Comparison of ENCODE assay signal across 35 cellular contexts in genomic region chr9:91927912-91928510, GRCh38. TPM values are rescaled to one million over a fixed set of nuclear protein-coding genes. Genes with fewer than 3 reads are reported as not detected.
"Had no signal": no experiment of that assay in that cellular context is flagged by ENCODE, and none has a peak within 500 bp of the region (broad histone marks: within the 10 kb centered on the region; RNA-seq: fewer than 3 reads in every experiment).

No MANE protein-coding gene starts in this region.

- ATAC-seq: activated naive CD8-positive, alpha-beta T cell treated with anti-CD3 and anti-CD28 coated beads, Interleukin-2, amount 50 U/mL, for 24 hours; activated T-cell treated with anti-CD3 and anti-CD28 coated beads, Interleukin-2, amount 50 U/mL, for 4 hours; PC-3 had no signal

- H3K4me2 ChIP-seq: SK-N-SH had no signal

- H3K4me3 Mint-ChIP-seq: activated CD4-positive, alpha-beta memory T cell treated with anti-CD3 and anti-CD28 coated beads for 36 hours; activated naive CD4-positive, alpha-beta T cell treated with anti-CD3 and anti-CD28 coated beads, Interleukin-2, amount 10 ng/mL, durations not matched to agents 7 days and 5 days; activated naive CD8-positive, alpha-beta T cell; activated naive CD8-positive, alpha-beta T cell treated with anti-CD3 and anti-CD28 coated beads, Interleukin-2, amount 50 U/mL, for 24 hours; activated T-cell treated with anti-CD3 and anti-CD28 coated beads, Interleukin-2, amount 50 U/mL, for 4 hours; brain; T-helper 1 cell treated with Interleukin-12 subunit alpha and Interleukin-12 subunit beta and Interleukin-4 antibody, amounts not matched to agents 30 μg/mL and 1 μg/mL, for 36 hours; T-helper 2 cell treated with Interferon-gamma antibody and Interleukin-4, amounts not matched to agents 5 μg/mL and 100 μg/mL, for 36 hours had no signal

- H3K27ac ChIP-seq: Peyer's patch, SJSA1 had no signal

- H3K4me1 ChIP-seq: Peyer's patch, SJSA1 had no signal

- H3K27me3 ChIP-seq: MG63, Peyer's patch, SJSA1 had no signal

- H3K4me1 Mint-ChIP-seq: activated naive CD4-positive, alpha-beta T cell treated with anti-CD3 and anti-CD28 coated beads, Interleukin-2, amount 10 ng/mL, durations not matched to agents 7 days and 5 days; activated naive CD8-positive, alpha-beta T cell treated with anti-CD3 and anti-CD28 coated beads, Interleukin-2, amount 50 U/mL, for 24 hours; brain had no signal

- H3K36me3 ChIP-seq: MG63, Peyer's patch, SJSA1 had no signal

- H3K36me3 Mint-ChIP-seq: activated naive CD4-positive, alpha-beta T cell treated with anti-CD3 and anti-CD28 coated beads, Interleukin-2, amount 10 ng/mL, durations not matched to agents 7 days and 5 days had no signal

- H3K27ac Mint-ChIP-seq: activated CD4-positive, alpha-beta memory T cell treated with anti-CD3 and anti-CD28 coated beads for 36 hours; activated naive CD4-positive, alpha-beta T cell treated with anti-CD3 and anti-CD28 coated beads, Interleukin-2, amount 10 ng/mL, durations not matched to agents 7 days and 5 days; activated naive CD8-positive, alpha-beta T cell; activated naive CD8-positive, alpha-beta T cell treated with anti-CD3 and anti-CD28 coated beads, Interleukin-2, amount 50 U/mL, for 24 hours; brain; T-helper 1 cell treated with Interleukin-12 subunit alpha and Interleukin-12 subunit beta and Interleukin-4 antibody, amounts not matched to agents 30 μg/mL and 1 μg/mL, for 36 hours; T-helper 2 cell treated with Interferon-gamma antibody and Interleukin-4, amounts not matched to agents 5 μg/mL and 100 μg/mL, for 36 hours had no signal

- H3K9ac ChIP-seq: SK-N-SH had no signal

- H3K4me3 ChIP-seq: MG63, Peyer's patch, SJSA1 had no signal

- DNase-seq: activated CD4-positive, alpha-beta memory T cell treated with anti-CD3 and anti-CD28 coated beads for 36 hours; activated CD4-positive, alpha-beta T cell treated with anti-CD3 and anti-CD28 coated beads for 4 hours; activated CD4-positive, alpha-beta T cell treated with anti-CD3 and anti-CD28 coated beads, Interleukin-2, amount 50 U/mL, for 1 hour; activated CD4-positive, CD25-positive, alpha-beta regulatory T cell treated with anti-CD3 and anti-CD28 coated beads, Interleukin-2, amount 50 U/mL, for 72 hours; activated CD8-positive, alpha-beta memory T cell treated with anti-CD3 and anti-CD28 coated beads, Interleukin-2, amount 50 U/mL, for 4 hours; activated effector memory CD4-positive, alpha-beta T cell treated with Interleukin-2 at 50 U/mL for 16 hours; activated naive CD4-positive, alpha-beta T cell treated with anti-CD3 and anti-CD28 coated beads, Interleukin-2, amount 10 ng/mL, durations not matched to agents 7 days and 5 days; activated naive CD8-positive, alpha-beta T cell treated with anti-CD3 and anti-CD28 coated beads, Interleukin-2, amount 50 U/mL, for 24 hours; activated T-cell treated with anti-CD3 and anti-CD28 coated beads for 4 hours; activated T-cell treated with anti-CD3 and anti-CD28 coated beads, Interleukin-2, amount 50 U/mL, for 4 hours; anterior cingulate cortex; caudate nucleus; Kasumi-1; MG63; NCI-H1092 treated with DMSO at 0.1 percent for 48 hours; NCI-H1417; NCI-H146; NCI-H187; NCI-H2029 treated with DMSO at 0.1 percent for 48 hours; NCI-H2107; NCI-H2171; NCI-H510A; NCI-H526; NCI-H748 treated with DMSO at 0.1 percent for 48 hours; NK-92 treated with Interleukin-12 subunit alpha and Interleukin-12 subunit beta, amount 100 ng/mL, for 24 hours; PC-3; Peyer's patch; RPMI8226; SHP77 treated with DMSO at 0.1 percent for 48 hours; SK-N-SH had no signal

RNA-seq across cellular contexts. Expression of gene ROR2, which starts 22.0 kb away (rescaled TPM):
- total RNA-seq: PC-3 had no signal
